ENCODE assay signal across 1 cellular context in genomic region chr17:3657588-3657869, GRCh38.
TF ChIP-seq lines count a peak whose summit lies in the region.

No MANE protein-coding gene starts in this region.

TF ChIP-seq in HepG2, 621 proteins besides CTCF, POLR2A, EP300 and RAD21:
- TF ChIP-seq KLF16 (CRISPR knock-in tag; IDR thresholded peaks at IDR 0.05) (no peak), MIER3 (CRISPR knock-in tag; IDR thresholded peaks at IDR 0.05; ENCODE audit: borderline replicate concordance) (no peak), RFXANK (CRISPR knock-in tag; IDR thresholded peaks at IDR 0.05) (no peak), ZMYM2 (CRISPR knock-in tag; IDR thresholded peaks at IDR 0.05) (no peak), RBFOX2 (IDR thresholded peaks at IDR 0.05; ENCODE audit: low read depth, low read length) (no peak), ZBTB8A (CRISPR knock-in tag; IDR thresholded peaks at IDR 0.05; ENCODE audit: borderline replicate concordance, low read depth) (no peak), SALL1 (CRISPR knock-in tag; IDR thresholded peaks at IDR 0.05) (no peak), ZNF350 (CRISPR knock-in tag; IDR thresholded peaks at IDR 0.05; ENCODE audit: borderline replicate concordance, low read depth) (no peak), BORCS8-MEF2B (CRISPR knock-in tag; IDR thresholded peaks at IDR 0.05) (no peak)
- TF ChIP-seq, protein P1, sequence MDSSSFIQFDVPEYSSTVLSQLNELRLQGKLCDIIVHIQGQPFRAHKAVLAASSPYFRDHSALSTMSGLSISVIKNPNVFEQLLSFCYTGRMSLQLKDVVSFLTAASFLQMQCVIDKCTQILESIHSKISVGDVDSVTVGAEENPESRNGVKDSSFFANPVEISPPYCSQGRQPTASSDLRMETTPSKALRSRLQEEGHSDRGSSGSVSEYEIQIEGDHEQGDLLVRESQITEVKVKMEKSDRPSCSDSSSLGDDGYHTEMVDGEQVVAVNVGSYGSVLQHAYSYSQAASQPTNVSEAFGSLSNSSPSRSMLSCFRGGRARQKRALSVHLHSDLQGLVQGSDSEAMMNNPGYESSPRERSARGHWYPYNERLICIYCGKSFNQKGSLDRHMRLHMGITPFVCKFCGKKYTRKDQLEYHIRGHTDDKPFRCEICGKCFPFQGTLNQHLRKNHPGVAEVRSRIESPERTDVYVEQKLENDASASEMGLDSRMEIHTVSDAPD (CRISPR knock-in tag; IDR thresholded peaks at IDR 0.05): no peak
- TF ChIP-seq, protein P2, sequence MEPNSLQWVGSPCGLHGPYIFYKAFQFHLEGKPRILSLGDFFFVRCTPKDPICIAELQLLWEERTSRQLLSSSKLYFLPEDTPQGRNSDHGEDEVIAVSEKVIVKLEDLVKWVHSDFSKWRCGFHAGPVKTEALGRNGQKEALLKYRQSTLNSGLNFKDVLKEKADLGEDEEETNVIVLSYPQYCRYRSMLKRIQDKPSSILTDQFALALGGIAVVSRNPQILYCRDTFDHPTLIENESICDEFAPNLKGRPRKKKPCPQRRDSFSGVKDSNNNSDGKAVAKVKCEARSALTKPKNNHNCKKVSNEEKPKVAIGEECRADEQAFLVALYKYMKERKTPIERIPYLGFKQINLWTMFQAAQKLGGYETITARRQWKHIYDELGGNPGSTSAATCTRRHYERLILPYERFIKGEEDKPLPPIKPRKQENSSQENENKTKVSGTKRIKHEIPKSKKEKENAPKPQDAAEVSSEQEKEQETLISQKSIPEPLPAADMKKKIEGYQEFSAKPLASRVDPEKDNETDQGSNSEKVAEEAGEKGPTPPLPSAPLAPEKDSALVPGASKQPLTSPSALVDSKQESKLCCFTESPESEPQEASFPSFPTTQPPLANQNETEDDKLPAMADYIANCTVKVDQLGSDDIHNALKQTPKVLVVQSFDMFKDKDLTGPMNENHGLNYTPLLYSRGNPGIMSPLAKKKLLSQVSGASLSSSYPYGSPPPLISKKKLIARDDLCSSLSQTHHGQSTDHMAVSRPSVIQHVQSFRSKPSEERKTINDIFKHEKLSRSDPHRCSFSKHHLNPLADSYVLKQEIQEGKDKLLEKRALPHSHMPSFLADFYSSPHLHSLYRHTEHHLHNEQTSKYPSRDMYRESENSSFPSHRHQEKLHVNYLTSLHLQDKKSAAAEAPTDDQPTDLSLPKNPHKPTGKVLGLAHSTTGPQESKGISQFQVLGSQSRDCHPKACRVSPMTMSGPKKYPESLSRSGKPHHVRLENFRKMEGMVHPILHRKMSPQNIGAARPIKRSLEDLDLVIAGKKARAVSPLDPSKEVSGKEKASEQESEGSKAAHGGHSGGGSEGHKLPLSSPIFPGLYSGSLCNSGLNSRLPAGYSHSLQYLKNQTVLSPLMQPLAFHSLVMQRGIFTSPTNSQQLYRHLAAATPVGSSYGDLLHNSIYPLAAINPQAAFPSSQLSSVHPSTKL (CRISPR knock-in tag; IDR thresholded peaks at IDR 0.05): no peak
